8 cellular contexts compared by ENCODE assay signal in genomic region chr10:102395677-102396197, GRCh38. TPM values are rescaled to one million over a fixed set of nuclear protein-coding genes. Genes with fewer than 3 reads are reported as not detected.
DNase-seq lines count a peak whose midpoint lies in the region; ATAC-seq and TF ChIP-seq lines count a peak whose summit lies in the region.

NFKB2 (plus strand) TSS chr10:102395705; CDS start chr10:102395960, 255 bp downstream.

- peak within 1 kb of the TSS; percentile 94 to 100 (median 100) for H3K27ac Mint-ChIP-seq in naive thymus-derived CD4-positive, alpha-beta T cell

- POLR2A ChIA-PET in Panc1 (lab: Charles Lee) = interaction anchor here (0.5 to 0.6 kb wide), 3 partner anchors 87 to 216 kb away, joined by 4 to 11 read pairs (median 4); no protein-coding TSS in a partner anchor
- POLR2A ChIA-PET in naive thymus-derived CD4-positive, alpha-beta T cell (lab: Charles Lee) = interaction anchor here (1.0 to 9.0 kb wide), 12 partner anchors 9 to 249 kb away, joined by 3 to 90 read pairs (median 6); partner anchors contain the start of genes ACTR1A, C10orf95, FBXL15 and SUFU
- POLR2A ChIA-PET in GM10248 (lab: Yijun Ruan, JAX) = interaction anchor here (0.6 to 1.3 kb wide), 2 partner anchors 26 to 150 kb away, joined by 4 read pairs; partner anchors contain the start of gene GBF1

- no peaks in the 10 kb centered on the region for H3K9me3 ChIP-seq in Panc1 (ENCODE audit: control insufficient read depth, insufficient read depth, low read depth, low read length)
- no peaks in the 10 kb centered on the region for H3K9me3 ChIP-seq in naive thymus-derived CD4-positive, alpha-beta T cell (ENCODE audit: control insufficient read depth in 2 of 3, low read length in 3 of 3)

- no peak for ATAC-seq in Panc1
- ATAC-seq in naive thymus-derived CD4-positive, alpha-beta T cell = no peak

- intact Hi-C loops in Panc1 (cut with micrococcal nuclease; ENCODE audit: unreplicated experiment) = no loop called here
- intact Hi-C loops in naive thymus-derived CD4-positive, alpha-beta T cell (cut with micrococcal nuclease) = loop anchor here (1.0 to 10.0 kb wide), 11 partner anchors 14 to 1729 kb away; partner anchors contain the start of genes ARL3 (in 1 of the 2), FBXL15 (in 1 of the 2), NOLC1 (in 1 of the 2) and PPRC1 (in 1 of the 2)

- H3K4me3 ChIP-seq in Panc1 (ENCODE audit: low read depth in 2 of 2, low read length in 2 of 2) = peak within 1 kb of the TSS; percentile 67 to 89
- peak within 1 kb of the TSS; percentile 78 for H3K4me3 ChIP-seq in naive thymus-derived CD4-positive, alpha-beta T cell (ENCODE audit: low read length)

- peak within 1 kb of the TSS; percentile 80 for H3K27ac ChIP-seq in Panc1 (ENCODE audit: low read length)
- peak within 1 kb of the TSS; percentile 100 for H3K27ac ChIP-seq in naive thymus-derived CD4-positive, alpha-beta T cell (ENCODE audit: low read depth, low read length)

- H3K27me3 Mint-ChIP-seq in naive thymus-derived CD4-positive, alpha-beta T cell = peaks cover 0 to 4% (median 0%) of the 10 kb centered on the region in 5 donors

- DNase-seq in Daoy (ENCODE audit: low read depth) (no peak), Panc1 (ENCODE audit: low read depth, low spot score) (no peak), kidney tubule cell (ENCODE audit: low spot score) (no peak), GM10248 (ENCODE audit: extremely low spot score) (no peak), SHP77 (lab: John Stamatoyannopoulos, UW) (no peak)
- DNase-seq in naive thymus-derived CD4-positive, alpha-beta T cell = no peak
- DNase-seq in stimulated activated CD4-positive, alpha-beta T cell treated with anti-CD3 and anti-CD28 coated beads, Interleukin-4, amount 100 ng/mL, for 1 hour = no peak

- peaks cover 2% of the 10 kb centered on the region; the same call in 1 of the 2 replicates for H3K36me3 ChIP-seq in Panc1 (ENCODE audit: control insufficient read depth, insufficient read depth, low read length)
- peaks cover 0 to 33% (median 9%) of the 10 kb centered on the region in 3 experiments for H3K36me3 ChIP-seq in naive thymus-derived CD4-positive, alpha-beta T cell (ENCODE audit: control insufficient read depth in 2 of 3, insufficient read depth in 3 of 3, low read length in 3 of 3)

- CTCF ChIA-PET in Panc1 (lab: Charles Lee) (interaction anchor here (0.6 kb wide), 2 partner anchors 12 to 43 kb away, joined by 4 to 7 read pairs; no protein-coding TSS in a partner anchor), GM10248 (lab: Yijun Ruan, JAX) (interaction anchor here (1.0 to 9.6 kb wide), 7 partner anchors 10 to 164 kb away, joined by 3 to 213 read pairs (median 41); partner anchors contain the start of genes ELOVL3 and FBXL15)
- CTCF ChIA-PET in naive thymus-derived CD4-positive, alpha-beta T cell (lab: Charles Lee) = interaction anchor here (1.3 to 6.0 kb wide), 6 partner anchors 26 to 188 kb away, joined by 3 to 40 read pairs (median 4); partner anchors contain the start of gene FBXL15

- no peaks in the 10 kb centered on the region for H3K9me3 Mint-ChIP-seq in naive thymus-derived CD4-positive, alpha-beta T cell

- peaks cover 0 to 41% (median 4%) of the 10 kb centered on the region in 5 donors for H3K36me3 Mint-ChIP-seq in naive thymus-derived CD4-positive, alpha-beta T cell

- H3K4me1 Mint-ChIP-seq in naive thymus-derived CD4-positive, alpha-beta T cell = peaks cover 20 to 54% (median 46%) of the 10 kb centered on the region in 7 donors

- in situ Hi-C loops in Panc1 (cut with HindIII; ENCODE audit: low pct_unique_long_range_greater_than_20kb, low sequenced_read_pairs) (no loop called here), endometrial microvascular endothelial cells (cut with HindIII; ENCODE audit: inconsistent ontology term, low pct_unique_long_range_greater_than_20kb, low sequenced_read_pairs) (no loop called here)

- peaks cover 31% of the 10 kb centered on the region for H3K4me1 ChIP-seq in Panc1 (ENCODE audit: control insufficient read depth, insufficient read depth, low read length)
- H3K4me1 ChIP-seq in naive thymus-derived CD4-positive, alpha-beta T cell (ENCODE audit: control insufficient read depth in 2 of 2, insufficient read depth in 2 of 2, low read length in 2 of 2) = peaks cover 25 to 31% of the 10 kb centered on the region in 2 donors

- H3K27me3 ChIP-seq in Panc1 (ENCODE audit: control insufficient read depth, insufficient read depth, low read length) = no peaks in the 10 kb centered on the region; the same call in 1 of the 2 replicates
- H3K27me3 ChIP-seq in naive thymus-derived CD4-positive, alpha-beta T cell (ENCODE audit: control insufficient read depth in 2 of 2, insufficient read depth in 2 of 2, low read length in 2 of 2) = no peaks in the 10 kb centered on the region

- TF ChIP-seq CTCF in Panc1 (IDR thresholded peaks at IDR 0.05) (no peak), GM10248 (IDR thresholded peaks at IDR 0.05; ENCODE audit: control extremely low read depth, extremely low read depth, low read depth, missing control alignments) (no peak)

- no TSS peak for BruUV-seq in Panc1 (replicated peaks; lab: Mats Ljungman, UMichigan)

- H3K4me3 Mint-ChIP-seq in naive thymus-derived CD4-positive, alpha-beta T cell = peak within 1 kb of the TSS; percentile 92 to 99 (median 96)

RNA-seq across cellular contexts. Expression of gene NFKB2, which starts in this region (rescaled TPM):
- 44.0 and 47.3 TPM in 2 replicates for total RNA-seq in Daoy (2014; rRNA removed; shearing (Covaris generic))
- total RNA-seq in Panc1 (2021; ENCODE audit: unreplicated experiment) = 105 TPM
- polyA plus RNA-seq in Panc1 (2012; ENCODE audit: insufficient read length) = 119 TPM
- 33.1 TPM for total RNA-seq in endometrial microvascular endothelial cells (ENCODE audit: inconsistent ontology term)
- 100 to 1,000 TPM; 146 to 271 (median 222) TPM for total RNA-seq in naive thymus-derived CD4-positive, alpha-beta T cell
- 10 to 100 TPM in 1 of 2 donors, 1 to 10 TPM in 1; 8.7 to 13.1 TPM for polyA plus RNA-seq in naive thymus-derived CD4-positive, alpha-beta T cell
